Comparison of ENCODE assay signal across 8 cellular contexts in genomic region chr2:70552501-70553333, GRCh38. TPM values are rescaled to one million over a fixed set of nuclear protein-coding genes. Genes with fewer than 3 reads are reported as not detected.
A peak's percentile ranks its signal among the peaks of the same experiment; 100 is the strongest.
DNase-seq lines count a peak whose midpoint lies in the region; ATAC-seq and TF ChIP-seq lines count a peak whose summit lies in the region.

No MANE protein-coding gene starts in this region.

- H3K4me3 ChIP-seq in AG10803 (ENCODE audit: low read length) (peak overlapping the region; percentile 65), HUES64 (ENCODE audit: low read length) (peak overlapping the region; percentile 76), iPS-18a (ENCODE audit: low read length) (peak overlapping the region; percentile 53)

- H3K9ac ChIP-seq in HUES64 (ENCODE audit: low read depth, low read length) (peak overlapping the region; percentile 48), iPS-18a (ENCODE audit: low read length) (peak overlapping the region; percentile 43)

- H3K4me1 ChIP-seq in HUES64 (ENCODE audit: insufficient read depth, low read length) (peaks cover 6% of the 10 kb centered on the region; the same call in 1 of the 2 replicates), iPS-18a (ENCODE audit: control insufficient read depth, low read depth, low read length) (peaks cover 10% of the 10 kb centered on the region)

- H3K27ac ChIP-seq in HUES64 (ENCODE audit: low read depth, low read length) = no peak overlapping the region
- H3K27ac ChIP-seq in iPS-18a (ENCODE audit: low read length) = no peak overlapping the region

- CTCF ChIA-PET in activated CD8-positive, alpha-beta memory T cell treated with anti-CD3 and anti-CD28 coated beads, Interleukin-2, amount 10 ng/mL, durations not matched to agents 7 days and 5 days (lab: Charles Lee) = interaction anchor here (0.6 to 0.9 kb wide), 2 partner anchors 188 to 396 kb away, joined by 3 read pairs; no protein-coding TSS in a partner anchor

- H3K4me1 Mint-ChIP-seq in activated CD8-positive, alpha-beta memory T cell treated with anti-CD3 and anti-CD28 coated beads, Interleukin-2, amount 10 ng/mL, durations not matched to agents 7 days and 5 days = peaks cover 19% of the 10 kb centered on the region
- peaks cover 27% of the 10 kb centered on the region for H3K4me1 Mint-ChIP-seq in stimulated activated effector memory CD8-positive, alpha-beta T cell treated with anti-CD3 and anti-CD28 coated beads, Interleukin-12 subunit alpha, Interleukin-12 subunit beta, amount 100 ng/mL, for 72 hours

- no peaks in the 10 kb centered on the region for H3K9me3 Mint-ChIP-seq in activated CD8-positive, alpha-beta memory T cell treated with anti-CD3 and anti-CD28 coated beads, Interleukin-2, amount 10 ng/mL, durations not matched to agents 7 days and 5 days (ENCODE audit: low read depth)
- no peaks in the 10 kb centered on the region for H3K9me3 Mint-ChIP-seq in stimulated activated effector memory CD8-positive, alpha-beta T cell treated with anti-CD3 and anti-CD28 coated beads, Interleukin-12 subunit alpha, Interleukin-12 subunit beta, amount 100 ng/mL, for 72 hours

- no peak for TF ChIP-seq CTCF in AG10803 (conservative IDR thresholded peaks at IDR 0.05; ENCODE audit: low read length)

- H3K36me3 Mint-ChIP-seq in activated CD8-positive, alpha-beta memory T cell treated with anti-CD3 and anti-CD28 coated beads, Interleukin-2, amount 10 ng/mL, durations not matched to agents 7 days and 5 days = no peaks in the 10 kb centered on the region
- peaks cover 6% of the 10 kb centered on the region for H3K36me3 Mint-ChIP-seq in stimulated activated effector memory CD8-positive, alpha-beta T cell treated with anti-CD3 and anti-CD28 coated beads, Interleukin-12 subunit alpha, Interleukin-12 subunit beta, amount 100 ng/mL, for 72 hours

- no peak for ATAC-seq in activated CD8-positive, alpha-beta memory T cell treated with anti-CD3 and anti-CD28 coated beads, Interleukin-2, amount 10 ng/mL, durations not matched to agents 7 days and 5 days
- no peak for ATAC-seq in stimulated activated effector memory CD8-positive, alpha-beta T cell treated with anti-CD3 and anti-CD28 coated beads, Interleukin-12 subunit alpha, Interleukin-12 subunit beta, amount 100 ng/mL, for 72 hours

- H3K4me3 Mint-ChIP-seq in activated CD8-positive, alpha-beta memory T cell treated with anti-CD3 and anti-CD28 coated beads, Interleukin-2, amount 10 ng/mL, durations not matched to agents 7 days and 5 days = peak overlapping the region; percentile 56
- H3K4me3 Mint-ChIP-seq in stimulated activated effector memory CD8-positive, alpha-beta T cell treated with anti-CD3 and anti-CD28 coated beads, Interleukin-12 subunit alpha, Interleukin-12 subunit beta, amount 100 ng/mL, for 72 hours = peak overlapping the region; percentile 91

- no peaks in the 10 kb centered on the region for H3K9me3 ChIP-seq in HUES64 (ENCODE audit: insufficient read depth, low read depth, low read length)
- H3K9me3 ChIP-seq in iPS-18a (ENCODE audit: control insufficient read depth, low read depth, low read length) = no peaks in the 10 kb centered on the region

- DNase-seq in AG10803 (ENCODE audit: low read depth) = no peak
- no peak for DNase-seq in activated CD8-positive, alpha-beta memory T cell treated with anti-CD3 and anti-CD28 coated beads, Interleukin-2, amount 10 ng/mL, durations not matched to agents 7 days and 5 days
- DNase-seq in stimulated activated effector memory CD8-positive, alpha-beta T cell treated with anti-CD3 and anti-CD28 coated beads, Interleukin-12 subunit alpha, Interleukin-12 subunit beta, amount 100 ng/mL, for 72 hours (ENCODE audit: low spot score in 2 of 2) = no peak
- no peak for DNase-seq in activated CD4-positive, CD25-positive, alpha-beta regulatory T cell (lab: John Stamatoyannopoulos, UW)
- DNase-seq in NCI-H1092 (lab: John Stamatoyannopoulos, UW) = no peak
- DNase-seq in NCI-H2081 treated with DMSO at 0.1 percent for 48 hours (lab: John Stamatoyannopoulos, UW) = no peak

- H3K36me3 ChIP-seq in HUES64 (ENCODE audit: insufficient read depth, low read length) = no peaks in the 10 kb centered on the region
- H3K36me3 ChIP-seq in iPS-18a (ENCODE audit: control insufficient read depth, low read depth, low read length) = no peaks in the 10 kb centered on the region

- peaks cover 63% of the 10 kb centered on the region for H3K27me3 Mint-ChIP-seq in activated CD8-positive, alpha-beta memory T cell treated with anti-CD3 and anti-CD28 coated beads, Interleukin-2, amount 10 ng/mL, durations not matched to agents 7 days and 5 days

- peak overlapping the region; percentile 26 for H3K27ac Mint-ChIP-seq in activated CD8-positive, alpha-beta memory T cell treated with anti-CD3 and anti-CD28 coated beads, Interleukin-2, amount 10 ng/mL, durations not matched to agents 7 days and 5 days
- peak overlapping the region; percentile 82 for H3K27ac Mint-ChIP-seq in stimulated activated effector memory CD8-positive, alpha-beta T cell treated with anti-CD3 and anti-CD28 coated beads, Interleukin-12 subunit alpha, Interleukin-12 subunit beta, amount 100 ng/mL, for 72 hours

- peaks cover 65% of the 10 kb centered on the region for H3K27me3 ChIP-seq in HUES64 (ENCODE audit: insufficient read depth, low read length)
- H3K27me3 ChIP-seq in iPS-18a (ENCODE audit: control insufficient read depth, insufficient read depth, low read length) = peaks cover 54% of the 10 kb centered on the region

- 2% methylated on average over 45 of the region's 45 CpGs for WGBS in HUES64

RNA-seq across cellular contexts. Expression of gene TGFA, which starts 0.9 kb away (rescaled TPM):
- 1.2 TPM for polyA plus RNA-seq in HUES64 (2013, experiment 1 of 2)
- polyA plus RNA-seq in HUES64 (2013, experiment 2 of 2) = 1.8 TPM
- total RNA-seq in activated CD8-positive, alpha-beta memory T cell treated with anti-CD3 and anti-CD28 coated beads, Interleukin-2, amount 10 ng/mL, durations not matched to agents 7 days and 5 days = not detected
